Comparison of ENCODE assay signal across 15 cellular contexts in genomic region chr11:126698576-126698975, GRCh38.
"Had no signal": no experiment of that assay in that cellular context is flagged by ENCODE, and none has a peak within 500 bp of the region (broad histone marks: within the 10 kb centered on the region; RNA-seq: fewer than 3 reads in every experiment).

No MANE protein-coding gene starts in this region.

- H3K9ac ChIP-seq: parathyroid adenoma had no signal

- H3K27me3 ChIP-seq: sigmoid colon, testis had no signal

- H2AFZ ChIP-seq: parathyroid adenoma had no signal

- H3K4me3 ChIP-seq: sigmoid colon, spleen, testis had no signal

- DNase-seq: activated CD4-positive, alpha-beta memory T cell treated with anti-CD3 and anti-CD28 coated beads, Interleukin-2, amount 10 ng/mL, durations not matched to agents 7 days and 5 days; activated CD4-positive, alpha-beta T cell treated with anti-CD3 and anti-CD28 coated beads for 4 hours; activated CD8-positive, alpha-beta memory T cell treated with anti-CD3 and anti-CD28 coated beads, Interleukin-2, amount 10 ng/mL, durations not matched to agents 7 days and 5 days; activated naive CD4-positive, alpha-beta T cell; activated naive CD8-positive, alpha-beta T cell treated with anti-CD3 and anti-CD28 coated beads, Interleukin-2, amount 10 ng/mL, durations not matched to agents 7 days and 5 days; activated T-cell treated with anti-CD3 and anti-CD28 coated beads, Interleukin-2, amount 50 U/mL, for 1 hour; effector CD4-positive, alpha-beta T cell; left ventricle myocardium superior; naive B cell; sigmoid colon; spleen; stimulated activated CD4-positive, alpha-beta T cell treated with anti-CD3 and anti-CD28 coated beads, Interleukin-4, amount 100 ng/mL, for 4 hours; testis had no signal

- H3K36me3 ChIP-seq: sigmoid colon, spleen had no signal

- H3K4me1 ChIP-seq: parathyroid adenoma had no signal

- H3K79me2 ChIP-seq: parathyroid adenoma had no signal

- H3K27ac ChIP-seq: parathyroid adenoma, sigmoid colon, spleen, testis, VCaP had no signal

- H3K9me3 ChIP-seq: sigmoid colon, spleen, testis had no signal
